In genomic region chr9:70566743-70567142, GRCh38 we compare ENCODE assay signal across 15 cellular contexts.
DNase-seq lines count a peak whose midpoint lies in the region; ATAC-seq and TF ChIP-seq lines count a peak whose summit lies in the region.
"Had no signal": no experiment of that assay in that cellular context is flagged by ENCODE, and none has a peak within 500 bp of the region (broad histone marks: within the 10 kb centered on the region; RNA-seq: fewer than 3 reads in every experiment).

No MANE protein-coding gene starts in this region.

- no peaks in the 10 kb centered on the region for H3K9me3 Mint-ChIP-seq in CD8-positive, alpha-beta T cell
- H3K9me3 Mint-ChIP-seq in neural progenitor cell (no peaks in the 10 kb centered on the region), natural killer cell (no peaks in the 10 kb centered on the region)

- no peak for ATAC-seq in CD8-positive, alpha-beta T cell
- ATAC-seq in HG02798 (IDR thresholded peaks at IDR 0.05; ENCODE audit: poor library complexity, unreplicated experiment): no peak
- no peak for ATAC-seq in natural killer cell
- ATAC-seq: heart left ventricle, mucosa of descending colon had no signal

- intact Hi-C loops in CD8-positive, alpha-beta T cell (cut with DNase I, micrococcal nuclease): loop anchor here in 1 of 2 experiments (10.0 kb wide), 1 partner anchor 312 kb away; the partner anchor contains the start of gene SMC5
- intact Hi-C loops in natural killer cell (cut with micrococcal nuclease): no loop called here

- H3K4me3 Mint-ChIP-seq in CD8-positive, alpha-beta T cell: no peak overlapping the region
- H3K4me3 Mint-ChIP-seq in neural progenitor cell (no peak overlapping the region), natural killer cell (no peak overlapping the region)

- H3K9ac ChIP-seq in neural progenitor cell: no peak overlapping the region
- H3K9ac ChIP-seq: SK-N-SH had no signal

- H3K79me2 ChIP-seq in neural progenitor cell (ENCODE audit: low read depth): no peaks in the 10 kb centered on the region

- H3K27ac ChIP-seq in CD8-positive, alpha-beta T cell (ENCODE audit: low read depth, low read length): no peak overlapping the region
- H3K27ac ChIP-seq in neural progenitor cell: peak overlapping the region; percentile 83
- H3K27ac ChIP-seq: breast epithelium, heart left ventricle, PC-9 had no signal

- no peaks in the 10 kb centered on the region for H4K20me1 ChIP-seq in neural progenitor cell (ENCODE audit: low read depth)

- H3K27me3 ChIP-seq in CD8-positive, alpha-beta T cell (ENCODE audit: insufficient read depth, low read length): no peaks in the 10 kb centered on the region
- no peaks in the 10 kb centered on the region for H3K27me3 ChIP-seq in neural progenitor cell
- H3K27me3 ChIP-seq: breast epithelium, heart left ventricle had no signal

- peaks cover 44% of the 10 kb centered on the region for H3K4me1 Mint-ChIP-seq in CD8-positive, alpha-beta T cell (ENCODE audit: low read depth)
- peaks cover 22% of the 10 kb centered on the region for H3K4me1 Mint-ChIP-seq in neural progenitor cell
- peaks cover 18 to 26% of the 10 kb centered on the region in 2 donors for H3K4me1 Mint-ChIP-seq in natural killer cell

- peak overlapping the region; percentile 16 for H3K27ac Mint-ChIP-seq in CD8-positive, alpha-beta T cell
- peak overlapping the region; percentile 72 for H3K27ac Mint-ChIP-seq in neural progenitor cell
- H3K27ac Mint-ChIP-seq in natural killer cell: no peak overlapping the region

- H3K4me3 ChIP-seq in CD8-positive, alpha-beta T cell (ENCODE audit: low read depth, low read length): no peak overlapping the region
- H3K4me3 ChIP-seq in neural progenitor cell: peak overlapping the region; percentile 23
- H3K4me3 ChIP-seq: breast epithelium, heart left ventricle, mucosa of descending colon, PC-9 had no signal

- H2AFZ ChIP-seq in neural progenitor cell (replicated peaks): peak overlapping the region; percentile 64
- H2AFZ ChIP-seq: PC-9 had no signal

- H3K4me1 ChIP-seq in CD8-positive, alpha-beta T cell (ENCODE audit: insufficient read depth, low read length): peaks cover 43% of the 10 kb centered on the region
- peaks cover 39% of the 10 kb centered on the region for H3K4me1 ChIP-seq in neural progenitor cell
- H3K4me1 ChIP-seq: breast epithelium had no signal

- H3K4me2 ChIP-seq in neural progenitor cell: peak overlapping the region; percentile 70
- H3K4me2 ChIP-seq: PC-9, SK-N-SH had no signal

- no peaks in the 10 kb centered on the region for H3K36me3 ChIP-seq in CD8-positive, alpha-beta T cell (ENCODE audit: insufficient read depth, low read length)
- H3K36me3 ChIP-seq in neural progenitor cell: no peaks in the 10 kb centered on the region
- H3K36me3 ChIP-seq: breast epithelium, heart left ventricle had no signal

- H3K27me3 Mint-ChIP-seq in CD8-positive, alpha-beta T cell (ENCODE audit: low read depth): no peaks in the 10 kb centered on the region
- H3K27me3 Mint-ChIP-seq in neural progenitor cell (ENCODE audit: insufficient read depth, low read depth) (peaks cover 2% of the 10 kb centered on the region), natural killer cell (ENCODE audit: low read depth in 2 of 2) (peaks cover 0 to 6% of the 10 kb centered on the region in 2 donors)

- no peak for DNase-seq in CD8-positive, alpha-beta T cell
- DNase-seq in NCI-H1092 treated with DMSO at 0.1 percent for 48 hours (lab: John Stamatoyannopoulos, UW): peak; percentile 42
- peak; percentile 25 for DNase-seq in astrocyte of the hippocampus (ENCODE audit: low read depth, low spot score)
- peak; percentile 72 for DNase-seq in neural progenitor cell (ENCODE audit: low spot score)
- no peak for DNase-seq in stimulated activated CD4-positive, alpha-beta T cell treated with anti-CD3 and anti-CD28 coated beads, Interleukin-15, amount 100 ng/mL, for 24 hours
- no peak for DNase-seq in natural killer cell
- DNase-seq in SK-N-DZ (ENCODE audit: low spot score): no peak
- DNase-seq: activated gamma-delta T cell, GF-D8, heart left ventricle, mucosa of descending colon, PC-9, SK-N-SH had no signal

- POLR2A ChIA-PET in CD8-positive, alpha-beta T cell (lab: Charles Lee): interaction anchor here (0.9 to 1.3 kb wide), 3 partner anchors 27 to 153 kb away, joined by 3 read pairs; partner anchors contain the start of gene KLF9

- peaks cover 23% of the 10 kb centered on the region for H3F3A ChIP-seq in neural progenitor cell (ENCODE audit: low read depth)

- no peak for TF ChIP-seq CTCF in CD8-positive, alpha-beta T cell (IDR thresholded peaks at IDR 0.05)
- no peak for TF ChIP-seq CTCF in neural progenitor cell (IDR thresholded peaks at IDR 0.05)
- no peak for TF ChIP-seq CTCF in natural killer cell (IDR thresholded peaks at IDR 0.05)

- H3K36me3 Mint-ChIP-seq in CD8-positive, alpha-beta T cell: no peaks in the 10 kb centered on the region
- H3K36me3 Mint-ChIP-seq in neural progenitor cell (no peaks in the 10 kb centered on the region), natural killer cell (no peaks in the 10 kb centered on the region)

- no peaks in the 10 kb centered on the region for H3K9me3 ChIP-seq in CD8-positive, alpha-beta T cell (ENCODE audit: low read length)
- no peaks in the 10 kb centered on the region for H3K9me3 ChIP-seq in neural progenitor cell (ENCODE audit: low read depth)
- H3K9me3 ChIP-seq: breast epithelium, heart left ventricle, mucosa of descending colon, SK-N-SH had no signal

- CTCF ChIA-PET in CD8-positive, alpha-beta T cell (lab: Charles Lee): interaction anchor here (0.8 kb wide), 1 partner anchor 82 kb away, joined by 3 read pairs; no protein-coding TSS in a partner anchor

Comparison
In these comparisons a context has a peak if more than half of its experiments do, and no peak if none do; other contexts are left out.
1. DNase-seq: peak in NCI-H1092 treated with DMSO at 0.1 percent for 48 hours (single experiment), astrocyte of the hippocampus (single experiment) and neural progenitor cell (single experiment); none in CD8-positive, alpha-beta T cell (0 of 7), stimulated activated CD4-positive, alpha-beta T cell treated with anti-CD3 and anti-CD28 coated beads, Interleukin-15, amount 100 ng/mL, for 24 hours (single experiment), natural killer cell (single experiment) and SK-N-DZ (single experiment).
2. H3K27ac Mint-ChIP-seq: peak in CD8-positive, alpha-beta T cell (single experiment) and neural progenitor cell (single experiment); none in natural killer cell (0 of 2).